Comparison of ENCODE assay signal across 21 cellular contexts in the genomic region with DNA sequence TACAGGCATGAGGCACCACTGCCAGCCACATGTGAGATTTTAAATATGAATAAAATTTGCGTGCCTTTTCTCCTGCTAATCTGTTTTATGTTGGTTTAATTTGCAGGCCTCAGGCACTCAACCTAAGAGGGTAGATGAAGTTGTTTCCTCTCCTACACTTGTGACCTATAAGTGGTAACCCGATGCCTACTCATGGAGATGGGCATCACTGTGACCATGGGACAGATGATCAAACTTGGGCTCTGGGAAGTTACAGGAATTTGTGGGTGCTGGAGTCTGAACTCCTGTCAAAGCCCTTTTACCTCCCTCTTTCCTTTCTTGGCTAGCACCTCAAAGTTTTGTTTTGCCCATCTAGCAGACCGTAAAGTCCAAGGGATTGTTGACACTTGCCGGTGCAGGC. TPM values are rescaled to one million over a fixed set of nuclear protein-coding genes. Genes with fewer than 3 reads are reported as not detected.
DNase-seq lines count a peak whose midpoint lies in the region; ATAC-seq and TF ChIP-seq lines count a peak whose summit lies in the region.
"Had no signal": no experiment of that assay in that cellular context is flagged by ENCODE, and none has a peak within 500 bp of the region (broad histone marks: within the 10 kb centered on the region; RNA-seq: fewer than 3 reads in every experiment).

No MANE protein-coding gene starts in this region.

- intact Hi-C loops in heart right ventricle (cut with DNase I), result no loop called here

- H3K4me1 Mint-ChIP-seq in GM23338, result peaks cover 12% of the 10 kb centered on the region; the same call in 2 of the 3 replicates
- H3K4me1 Mint-ChIP-seq in WTC11, result peaks cover 21% of the 10 kb centered on the region
- H3K4me1 Mint-ChIP-seq: naive B cell; stimulated activated naive B cell treated with anti-CD40 and anti-IgM and Interleukin-4, amounts not matched to agents 10 μg/mL and 1 μg/mL and 100 μg/mL, for 72 hours had no signal

- no peaks in the 10 kb centered on the region for H4K20me1 ChIP-seq in GM23338 (replicated peaks; ENCODE audit: insufficient read depth)

- H3K4me3 ChIP-seq in GM23338 (no peak overlapping the region), heart right ventricle (no peak overlapping the region)
- H3K4me3 ChIP-seq: ascending aorta, ovary, sigmoid colon, tibial artery had no signal

- ATAC-seq in GM23338 (no peak), WTC11 (peak; percentile 18; the same call in 1 of the 2 replicates), heart right ventricle (peak in 6 of 8 donors; percentile 2 to 28 (median 18)), omental fat pad (ENCODE audit: low FRiP score) (peak; percentile 45)
- ATAC-seq: activated CD8-positive, alpha-beta T cell treated with anti-CD3 and anti-CD28 coated beads, Interleukin-2, amount 10 ng/mL, durations not matched to agents 7 days and 5 days; activated naive CD4-positive, alpha-beta T cell treated with anti-CD3 and anti-CD28 coated beads, Interleukin-2, amount 50 U/mL, for 72 hours; stimulated activated naive B cell treated with anti-CD40 and anti-IgM and Interleukin-4, amounts not matched to agents 10 μg/mL and 1 μg/mL and 100 μg/mL, for 72 hours had no signal

- H3K4me3 Mint-ChIP-seq in GM23338 (no peak overlapping the region), WTC11 (no peak overlapping the region)
- H3K4me3 Mint-ChIP-seq: activated CD8-positive, alpha-beta T cell treated with anti-CD3 and anti-CD28 coated beads, Interleukin-2, amount 10 ng/mL, durations not matched to agents 7 days and 5 days; CD4-positive, alpha-beta T cell; naive B cell; stimulated activated naive B cell treated with anti-CD40 and anti-IgM and Interleukin-4, amounts not matched to agents 10 μg/mL and 1 μg/mL and 100 μg/mL, for 72 hours had no signal

- H3K27me3 Mint-ChIP-seq in GM23338 (ENCODE audit: insufficient read depth, low read depth, poor library complexity) (peaks cover 4% of the 10 kb centered on the region), WTC11 (ENCODE audit: low read depth) (no peaks in the 10 kb centered on the region)

- CTCF ChIA-PET in WTC11 (lab: Charles Lee), result no interaction called here

- H3F3A ChIP-seq in GM23338 (replicated peaks; ENCODE audit: low read depth), result no peaks in the 10 kb centered on the region

- peaks cover 6% of the 10 kb centered on the region for H3K4me1 ChIP-seq in GM23338 (ENCODE audit: insufficient read depth)
- peaks cover 0 to 30% (median 0%) of the 10 kb centered on the region in 9 donors for H3K4me1 ChIP-seq in heart right ventricle
- H3K4me1 ChIP-seq: ascending aorta, sigmoid colon, tibial artery had no signal

- WGBS in heart right ventricle, 2 donors, result 51 to 53% methylated on average over 4 of the region's 4 CpGs

- POLR2A ChIA-PET in WTC11 (lab: Charles Lee), result no interaction called here

- H3K27ac ChIP-seq in GM23338 (ENCODE audit: low read depth) (no peak overlapping the region), heart right ventricle (peak overlapping the region in 7 of 10 donors; percentile 13 to 76 (median 66))
- H3K27ac ChIP-seq: ascending aorta, ovary, sigmoid colon, tibial artery had no signal

- no peak overlapping the region; the same call in 1 of the 2 replicates for H3K4me2 ChIP-seq in GM23338

- H3K27ac Mint-ChIP-seq in GM23338 (no peak overlapping the region), WTC11 (no peak overlapping the region)
- H3K27ac Mint-ChIP-seq: activated CD8-positive, alpha-beta T cell treated with anti-CD3 and anti-CD28 coated beads, Interleukin-2, amount 10 ng/mL, durations not matched to agents 7 days and 5 days; activated naive CD4-positive, alpha-beta T cell treated with anti-CD3 and anti-CD28 coated beads, Interleukin-2, amount 50 U/mL, for 72 hours; CD4-positive, alpha-beta T cell; naive B cell; stimulated activated naive B cell treated with anti-CD40 and anti-IgM and Interleukin-4, amounts not matched to agents 10 μg/mL and 1 μg/mL and 100 μg/mL, for 72 hours had no signal

- no peaks in the 10 kb centered on the region for H3K79me2 ChIP-seq in GM23338 (replicated peaks; ENCODE audit: insufficient read depth)

- no peak for DNase-seq in GM23338 (ENCODE audit: low spot score)
- no peak for DNase-seq in WTC11 (ENCODE audit: low spot score)
- no peak for DNase-seq in heart right ventricle
- DNase-seq in omental fat pad (ENCODE audit: low spot score), result no peak
- no peak for DNase-seq in iPS-NIHi11 (ENCODE audit: low spot score)
- DNase-seq in NCI-H2081 (lab: John Stamatoyannopoulos, UW), result no peak
- DNase-seq in NOMO-1 treated with DMSO at 0.1 percent for 48 hours (lab: John Stamatoyannopoulos, UW; ENCODE audit: unreplicated experiment), result no peak
- DNase-seq: activated CD4-positive, CD25-positive, alpha-beta regulatory T cell treated with anti-CD3 and anti-CD28 coated beads, Interleukin-2, amount 50 U/mL, for 72 hours; activated CD8-positive, alpha-beta T cell treated with anti-CD3 and anti-CD28 coated beads, Interleukin-2, amount 10 ng/mL, durations not matched to agents 7 days and 5 days; CD4-positive, alpha-beta T cell; DMS153; effector CD8-positive, alpha-beta T cell; MM.1S; naive B cell; NCI-H1694 treated with DMSO at 0.1 percent for 48 hours; ovary; sigmoid colon; stimulated activated naive B cell treated with anti-CD40 and anti-IgM and Interleukin-4, amounts not matched to agents 10 μg/mL and 1 μg/mL and 100 μg/mL, for 72 hours; tibial artery had no signal

- H2AFZ ChIP-seq in GM23338, result 0 out of 2 replicates have a peak overlapping the region, but pooled peaks have one; percentile 1

- no peaks in the 10 kb centered on the region for H3K36me3 ChIP-seq in GM23338 (ENCODE audit: insufficient read depth)
- no peaks in the 10 kb centered on the region for H3K36me3 ChIP-seq in heart right ventricle
- H3K36me3 ChIP-seq: ascending aorta, ovary, sigmoid colon, tibial artery had no signal

- no peaks in the 10 kb centered on the region for H3K9me3 ChIP-seq in heart right ventricle
- H3K9me3 ChIP-seq: ascending aorta, ovary, sigmoid colon, tibial artery had no signal

- no peaks in the 10 kb centered on the region for H3K27me3 ChIP-seq in GM23338 (ENCODE audit: insufficient read depth)
- no peaks in the 10 kb centered on the region for H3K27me3 ChIP-seq in heart right ventricle
- H3K27me3 ChIP-seq: ascending aorta, ovary, sigmoid colon, tibial artery had no signal

- no peaks in the 10 kb centered on the region; the same call in 1 of the 2 replicates for H3K9me2 ChIP-seq in GM23338 (ENCODE audit: insufficient read depth)

- no peak for TF ChIP-seq CTCF in GM23338 (conservative IDR thresholded peaks at IDR 0.05; ENCODE audit: low read depth in 2 of 2)
- no peak for TF ChIP-seq CTCF in WTC11 (IDR thresholded peaks at IDR 0.05)
- no peak for TF ChIP-seq CTCF in heart right ventricle (IDR thresholded peaks at IDR 0.05)
- no peak for TF ChIP-seq CTCF in omental fat pad (IDR thresholded peaks at IDR 0.05)

- no peaks in the 10 kb centered on the region for H3K36me3 Mint-ChIP-seq in GM23338 (ENCODE audit: low read depth)
- no peaks in the 10 kb centered on the region for H3K36me3 Mint-ChIP-seq in WTC11
- H3K36me3 Mint-ChIP-seq: activated naive CD4-positive, alpha-beta T cell treated with anti-CD3 and anti-CD28 coated beads, Interleukin-2, amount 50 U/mL, for 72 hours; naive B cell; stimulated activated naive B cell treated with anti-CD40 and anti-IgM and Interleukin-4, amounts not matched to agents 10 μg/mL and 1 μg/mL and 100 μg/mL, for 72 hours had no signal

- H3K9me3 Mint-ChIP-seq in GM23338, result no peaks in the 10 kb centered on the region
- H3K9me3 Mint-ChIP-seq in WTC11, result no peaks in the 10 kb centered on the region
- H3K9me3 Mint-ChIP-seq: activated naive CD4-positive, alpha-beta T cell treated with anti-CD3 and anti-CD28 coated beads, Interleukin-2, amount 50 U/mL, for 72 hours; CD4-positive, alpha-beta T cell; stimulated activated naive B cell treated with anti-CD40 and anti-IgM and Interleukin-4, amounts not matched to agents 10 μg/mL and 1 μg/mL and 100 μg/mL, for 72 hours had no signal

TF ChIP-seq in GM23338, 12 proteins besides CTCF, POLR2A, EP300 and RAD21 (continues in another document):
- TF ChIP-seq ZNF114 (CRISPR knock-in tag; IDR thresholded peaks at IDR 0.05), result no peak
- TF ChIP-seq CREB1 (CRISPR knock-in tag; IDR thresholded peaks at IDR 0.05; ENCODE audit: low read depth), result no peak
- TF ChIP-seq NANOG (IDR thresholded peaks at IDR 0.05; ENCODE audit: borderline replicate concordance), result no peak
- TF ChIP-seq EZH2 (IDR thresholded peaks at IDR 0.05; ENCODE audit: low read depth, unreplicated experiment), result no peak

TF ChIP-seq in WTC11, 78 proteins besides CTCF, POLR2A, EP300 and RAD21 (continues in another document):
- TF ChIP-seq OVOL2 (CRISPR knock-in tag; IDR thresholded peaks at IDR 0.05; ENCODE audit: borderline replicate concordance) (no peak), CREB1 (CRISPR knock-in tag; IDR thresholded peaks at IDR 0.05) (no peak)
- TF ChIP-seq, protein P1, sequence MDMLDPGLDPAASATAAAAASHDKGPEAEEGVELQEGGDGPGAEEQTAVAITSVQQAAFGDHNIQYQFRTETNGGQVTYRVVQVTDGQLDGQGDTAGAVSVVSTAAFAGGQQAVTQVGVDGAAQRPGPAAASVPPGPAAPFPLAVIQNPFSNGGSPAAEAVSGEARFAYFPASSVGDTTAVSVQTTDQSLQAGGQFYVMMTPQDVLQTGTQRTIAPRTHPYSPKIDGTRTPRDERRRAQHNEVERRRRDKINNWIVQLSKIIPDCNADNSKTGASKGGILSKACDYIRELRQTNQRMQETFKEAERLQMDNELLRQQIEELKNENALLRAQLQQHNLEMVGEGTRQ (CRISPR knock-in tag; IDR thresholded peaks at IDR 0.05), result no peak
- TF ChIP-seq, protein P2, sequence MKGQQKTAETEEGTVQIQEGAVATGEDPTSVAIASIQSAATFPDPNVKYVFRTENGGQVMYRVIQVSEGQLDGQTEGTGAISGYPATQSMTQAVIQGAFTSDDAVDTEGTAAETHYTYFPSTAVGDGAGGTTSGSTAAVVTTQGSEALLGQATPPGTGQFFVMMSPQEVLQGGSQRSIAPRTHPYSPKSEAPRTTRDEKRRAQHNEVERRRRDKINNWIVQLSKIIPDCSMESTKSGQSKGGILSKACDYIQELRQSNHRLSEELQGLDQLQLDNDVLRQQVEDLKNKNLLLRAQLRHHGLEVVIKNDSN (CRISPR knock-in tag; IDR thresholded peaks at IDR 0.05), result no peak

RNA-seq across cellular contexts. Expression of a gene that starts 1.0 kb away (rescaled TPM):
- not detected in 2 replicates for total RNA-seq in GM23338 (2014; rRNA removed; shearing (Covaris generic))
- not detected in 2 replicates for polyA plus RNA-seq in GM23338 (2016; fragmentation: Nextera tagmentation; extraction: Ambion mirVana)
- 0.05 TPM in 2 of 3 replicates, not detected in the other for total RNA-seq in WTC11 (2021)
- under 1 TPM in 9 of 10 donors, not detected in 1; 0.05 to 0.65 (median 0.21) TPM for total RNA-seq in heart right ventricle
- polyA plus RNA-seq in heart right ventricle, result under 1 TPM; 0.01 to 0.15 TPM
- 10 to 100 TPM in 2 of 4 donors, 1 to 10 TPM in 1, under 1 TPM in 1; 0.32 to 25.6 (median 12.0) TPM for total RNA-seq in omental fat pad
- total RNA-seq: activated CD8-positive, alpha-beta T cell treated with anti-CD3 and anti-CD28 coated beads, Interleukin-2, amount 10 ng/mL, durations not matched to agents 7 days and 5 days; ascending aorta; CD4-positive, alpha-beta T cell; sigmoid colon had no signal
